ENCODE assay signal across 24 cellular contexts in genomic region chr12:96880220-96880619, GRCh38.
"Had no signal": no experiment of that assay in that cellular context is flagged by ENCODE, and none has a peak within 500 bp of the region (broad histone marks: within the 10 kb centered on the region; RNA-seq: fewer than 3 reads in every experiment).

No MANE protein-coding gene starts in this region.

- H3K4me1 ChIP-seq: gastroesophageal sphincter, parathyroid adenoma, prostate gland, spleen, testis, tibial nerve, upper lobe of right lung, vagina had no signal

- H3K27me3 ChIP-seq: gastroesophageal sphincter, spleen, testis, tibial nerve, upper lobe of right lung, vagina had no signal

- FAIRE-seq: endometrium, keratinocyte had no signal

- H3K36me3 Mint-ChIP-seq: natural killer cell treated with Interleukin-12 subunit alpha and Interleukin-12 subunit beta and Interleukin-15 and Interleukin-18, amount 100 ng/mL, for 72 hours; stimulated activated naive B cell treated with anti-CD40 and anti-IgM and Interleukin-4, amounts not matched to agents 10 μg/mL and 1 μg/mL and 100 μg/mL, for 72 hours had no signal

- H3K36me3 ChIP-seq: gastroesophageal sphincter, prostate gland, spleen, tibial nerve, upper lobe of right lung, vagina had no signal

- H3K27ac Mint-ChIP-seq: natural killer cell treated with Interleukin-12 subunit alpha and Interleukin-12 subunit beta and Interleukin-15 and Interleukin-18, amount 100 ng/mL, for 72 hours; stimulated activated naive B cell treated with anti-CD40 and anti-IgM and Interleukin-4, amounts not matched to agents 10 μg/mL and 1 μg/mL and 100 μg/mL, for 72 hours had no signal

- H3K9me3 ChIP-seq: gastroesophageal sphincter, prostate gland, spleen, testis, tibial nerve, upper lobe of right lung, vagina had no signal

- H3K4me1 Mint-ChIP-seq: stimulated activated naive B cell treated with anti-CD40 and anti-IgM and Interleukin-4, amounts not matched to agents 10 μg/mL and 1 μg/mL and 100 μg/mL, for 72 hours; stimulated activated naive CD8-positive, alpha-beta T cell treated with anti-CD3 and anti-CD28 coated beads, Interleukin-15, amount 100 ng/mL, for 72 hours had no signal

- H2AFZ ChIP-seq: parathyroid adenoma had no signal

- H3K4me3 Mint-ChIP-seq: natural killer cell treated with Interleukin-12 subunit alpha and Interleukin-12 subunit beta and Interleukin-15 and Interleukin-18, amount 100 ng/mL, for 72 hours; stimulated activated naive B cell treated with anti-CD40 and anti-IgM and Interleukin-4, amounts not matched to agents 10 μg/mL and 1 μg/mL and 100 μg/mL, for 72 hours; stimulated activated naive CD8-positive, alpha-beta T cell treated with anti-CD3 and anti-CD28 coated beads, Interleukin-15, amount 100 ng/mL, for 72 hours had no signal

- H3K4me3 ChIP-seq: gastroesophageal sphincter, lung, prostate gland, spleen, testis, tibial nerve, upper lobe of right lung, vagina had no signal

- H3K79me2 ChIP-seq: parathyroid adenoma had no signal

- H3K9ac ChIP-seq: parathyroid adenoma had no signal

- H3K9me3 Mint-ChIP-seq: natural killer cell treated with Interleukin-12 subunit alpha and Interleukin-12 subunit beta and Interleukin-15 and Interleukin-18, amount 100 ng/mL, for 72 hours; stimulated activated naive B cell treated with anti-CD40 and anti-IgM and Interleukin-4, amounts not matched to agents 10 μg/mL and 1 μg/mL and 100 μg/mL, for 72 hours; stimulated activated naive CD8-positive, alpha-beta T cell treated with anti-CD3 and anti-CD28 coated beads, Interleukin-15, amount 100 ng/mL, for 72 hours had no signal

- DNase-seq: effector memory CD4-positive, alpha-beta T cell; foreskin fibroblast; glutamatergic neuron; left cardiac atrium; left ventricle myocardium superior; mesenchymal stem cell; midbrain; retina; spleen; stimulated activated CD4-positive, alpha-beta T cell treated with anti-CD3 and anti-CD28 coated beads, Interleukin-2, amount 100 ng/mL, for 24 hours; stimulated activated CD4-positive, alpha-beta T cell treated with anti-CD3 and anti-CD28 coated beads, Interleukin-4, amount 100 ng/mL, for 4 hours; stimulated activated naive B cell treated with anti-CD40 and anti-IgM and Interleukin-4, amounts not matched to agents 10 μg/mL and 1 μg/mL and 100 μg/mL, for 72 hours; stimulated activated naive CD8-positive, alpha-beta T cell treated with anti-CD3 and anti-CD28 coated beads, Interleukin-15, amount 100 ng/mL, for 72 hours; testis; upper lobe of right lung had no signal

- H3K27ac ChIP-seq: gastroesophageal sphincter, parathyroid adenoma, prostate gland, spleen, testis, tibial nerve, upper lobe of right lung, vagina had no signal
